ENCODE assay signal across 1 cellular context in the genomic region with DNA sequence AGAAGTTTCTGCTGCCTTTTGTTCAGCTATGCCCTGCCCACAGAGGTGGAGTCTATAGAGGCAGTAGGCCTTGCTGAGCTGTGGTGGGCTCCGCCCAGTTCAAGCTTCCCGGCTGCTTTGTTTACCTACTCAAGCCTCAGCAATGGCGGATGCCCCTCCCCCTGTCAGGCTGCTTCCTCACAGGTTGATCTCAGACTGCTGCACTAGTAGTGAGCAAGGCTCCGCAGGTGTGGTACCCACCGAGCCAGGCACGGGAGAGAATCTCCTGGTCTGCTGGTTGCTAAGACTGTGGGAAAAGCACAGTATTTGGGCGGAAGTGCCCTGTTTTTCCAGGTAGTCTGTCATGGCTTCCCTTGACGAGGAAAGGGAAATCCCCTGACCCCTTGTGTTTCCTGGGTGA.
TF ChIP-seq lines count a peak whose summit lies in the region.

No MANE protein-coding gene starts in this region.

TF ChIP-seq in HepG2, 621 proteins besides CTCF, POLR2A, EP300 and RAD21 (continued from another document):
- TF ChIP-seq, protein P1, sequence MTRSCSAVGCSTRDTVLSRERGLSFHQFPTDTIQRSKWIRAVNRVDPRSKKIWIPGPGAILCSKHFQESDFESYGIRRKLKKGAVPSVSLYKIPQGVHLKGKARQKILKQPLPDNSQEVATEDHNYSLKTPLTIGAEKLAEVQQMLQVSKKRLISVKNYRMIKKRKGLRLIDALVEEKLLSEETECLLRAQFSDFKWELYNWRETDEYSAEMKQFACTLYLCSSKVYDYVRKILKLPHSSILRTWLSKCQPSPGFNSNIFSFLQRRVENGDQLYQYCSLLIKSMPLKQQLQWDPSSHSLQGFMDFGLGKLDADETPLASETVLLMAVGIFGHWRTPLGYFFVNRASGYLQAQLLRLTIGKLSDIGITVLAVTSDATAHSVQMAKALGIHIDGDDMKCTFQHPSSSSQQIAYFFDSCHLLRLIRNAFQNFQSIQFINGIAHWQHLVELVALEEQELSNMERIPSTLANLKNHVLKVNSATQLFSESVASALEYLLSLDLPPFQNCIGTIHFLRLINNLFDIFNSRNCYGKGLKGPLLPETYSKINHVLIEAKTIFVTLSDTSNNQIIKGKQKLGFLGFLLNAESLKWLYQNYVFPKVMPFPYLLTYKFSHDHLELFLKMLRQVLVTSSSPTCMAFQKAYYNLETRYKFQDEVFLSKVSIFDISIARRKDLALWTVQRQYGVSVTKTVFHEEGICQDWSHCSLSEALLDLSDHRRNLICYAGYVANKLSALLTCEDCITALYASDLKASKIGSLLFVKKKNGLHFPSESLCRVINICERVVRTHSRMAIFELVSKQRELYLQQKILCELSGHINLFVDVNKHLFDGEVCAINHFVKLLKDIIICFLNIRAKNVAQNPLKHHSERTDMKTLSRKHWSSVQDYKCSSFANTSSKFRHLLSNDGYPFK (CRISPR knock-in tag; IDR thresholded peaks at IDR 0.05; ENCODE audit: borderline replicate concordance) = 0 out of 2 replicates have a peak, but pooled peaks have one; percentile 53
